In the genomic region with DNA sequence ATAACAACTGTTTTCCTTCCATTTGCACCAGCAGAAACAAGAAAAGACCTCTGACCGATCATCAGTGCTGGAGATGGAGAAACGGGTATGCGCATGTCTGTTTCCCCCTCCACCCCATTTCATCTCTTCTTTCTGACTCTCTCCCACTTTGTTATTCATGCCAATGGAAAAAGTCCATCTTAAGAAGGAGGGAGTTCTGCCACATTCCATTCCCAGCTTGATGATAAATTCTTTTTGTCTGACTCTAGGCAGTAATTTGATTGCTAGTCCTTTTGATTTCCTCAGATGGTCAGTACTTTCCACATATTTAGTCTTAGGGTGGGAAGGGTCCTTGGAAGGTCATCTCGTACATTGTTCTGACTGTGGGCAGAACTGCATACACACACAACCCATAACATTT, we compare ENCODE assay signal across 13 cellular contexts.
A peak's percentile ranks its signal among the peaks of the same experiment; 100 is the strongest.
DNase-seq lines count a peak whose midpoint lies in the region; ATAC-seq and TF ChIP-seq lines count a peak whose summit lies in the region.
"Had no signal": no experiment of that assay in that cellular context is flagged by ENCODE, and none has a peak within 500 bp of the region (broad histone marks: within the 10 kb centered on the region; RNA-seq: fewer than 3 reads in every experiment).

No MANE protein-coding gene starts in this region.

- ATAC-seq in SK-N-SH treated with all-trans-retinoic acid at 6 μM for 48 hours (peak; percentile 25), gastroesophageal sphincter (no peak), sciatic nerve (peak; percentile 21), GM18907 (IDR thresholded peaks at IDR 0.05; ENCODE audit: unreplicated experiment) (no peak)

- WGBS in gastroesophageal sphincter (ENCODE audit: low coverage in 1 of 2), 2 donors, result 32 to 35% methylated on average over 4 of the region's 4 CpGs

- intact Hi-C loops in sciatic nerve (cut with DNase I), result no loop called here

- DNase-seq in GM04503 (ENCODE audit: low read depth) (peak; percentile 65), sciatic nerve (ENCODE audit: low spot score) (no peak), mesenteric fat pad (ENCODE audit: low spot score) (no peak), caudate nucleus (lab: John Stamatoyannopoulos, UW) (no peak), KG1 (lab: John Stamatoyannopoulos, UW) (no peak)
- DNase-seq: amniotic stem cell, C1 segment of cervical spinal cord, NCI-H1092, NCI-H82, SW 1271 had no signal

- TF ChIP-seq CTCF in gastroesophageal sphincter (IDR thresholded peaks at IDR 0.05), result no peak

- H3K36me3 ChIP-seq in gastroesophageal sphincter, result peaks cover 8 to 86% of the 10 kb centered on the region in 2 donors

- TF ChIP-seq POLR2A in gastroesophageal sphincter (IDR thresholded peaks at IDR 0.05), result no peak

- H3K4me3 ChIP-seq in gastroesophageal sphincter, result no peak overlapping the region

- H3K27ac ChIP-seq in gastroesophageal sphincter (peak overlapping the region; percentile 76 to 93 (median 86)), caudate nucleus (ENCODE audit: low read depth, low read length) (no peak overlapping the region)

- H3K9me3 ChIP-seq in gastroesophageal sphincter, result no peaks in the 10 kb centered on the region

- H3K27me3 ChIP-seq in gastroesophageal sphincter, result no peaks in the 10 kb centered on the region

- no peak for TF ChIP-seq EP300 in gastroesophageal sphincter (IDR thresholded peaks at IDR 0.05)

- H3K4me1 ChIP-seq in gastroesophageal sphincter, result peaks cover 50 to 100% (median 52%) of the 10 kb centered on the region in 3 donors

TF ChIP-seq in SK-N-SH treated with all-trans-retinoic acid at 6 μM for 48 hours, 23 proteins besides CTCF, POLR2A, EP300 and RAD21:
- no peak for TF ChIP-seq GLIS3 (CRISPR knock-in tag; IDR thresholded peaks at IDR 0.05)
- no peak for TF ChIP-seq CREB5 (CRISPR knock-in tag; IDR thresholded peaks at IDR 0.05; ENCODE audit: low read depth)
- no peak; the same call in 1 of the 2 replicates for TF ChIP-seq TSHZ2 (CRISPR knock-in tag; IDR thresholded peaks at IDR 0.05)
- no peak for TF ChIP-seq RARB (CRISPR knock-in tag; IDR thresholded peaks at IDR 0.05)
- TF ChIP-seq ZFP30 (CRISPR knock-in tag; IDR thresholded peaks at IDR 0.05), result no peak
- TF ChIP-seq ZNF565 (CRISPR knock-in tag; conservative IDR thresholded peaks at IDR 0.05; ENCODE audit: low read depth), result no peak
- TF ChIP-seq PPARA (CRISPR knock-in tag; IDR thresholded peaks at IDR 0.05; ENCODE audit: borderline replicate concordance), result no peak
- TF ChIP-seq TCF4 (CRISPR knock-in tag; IDR thresholded peaks at IDR 0.05; ENCODE audit: borderline replicate concordance), result no peak
- no peak for TF ChIP-seq OSR1 (CRISPR knock-in tag; IDR thresholded peaks at IDR 0.05)
- 0 out of 2 replicates have a peak, but pooled peaks have one; percentile 57 for TF ChIP-seq TOX (CRISPR knock-in tag; IDR thresholded peaks at IDR 0.05; ENCODE audit: borderline replicate concordance)
- TF ChIP-seq ZFP3 (CRISPR knock-in tag; IDR thresholded peaks at IDR 0.05), result no peak; the same call in 1 of the 2 replicates
- no peak for TF ChIP-seq CSRNP3 (CRISPR knock-in tag; IDR thresholded peaks at IDR 0.05)
- TF ChIP-seq ZNF8 (CRISPR knock-in tag; IDR thresholded peaks at IDR 0.05), result no peak
- TF ChIP-seq ESRRG (CRISPR knock-in tag; IDR thresholded peaks at IDR 0.05), result no peak
- no peak for TF ChIP-seq POU6F1 (CRISPR knock-in tag; IDR thresholded peaks at IDR 0.05; ENCODE audit: borderline replicate concordance, low read depth)
- TF ChIP-seq ARNTL (CRISPR knock-in tag; IDR thresholded peaks at IDR 0.05; ENCODE audit: borderline replicate concordance, low read depth), result no peak
- TF ChIP-seq, protein P1, sequence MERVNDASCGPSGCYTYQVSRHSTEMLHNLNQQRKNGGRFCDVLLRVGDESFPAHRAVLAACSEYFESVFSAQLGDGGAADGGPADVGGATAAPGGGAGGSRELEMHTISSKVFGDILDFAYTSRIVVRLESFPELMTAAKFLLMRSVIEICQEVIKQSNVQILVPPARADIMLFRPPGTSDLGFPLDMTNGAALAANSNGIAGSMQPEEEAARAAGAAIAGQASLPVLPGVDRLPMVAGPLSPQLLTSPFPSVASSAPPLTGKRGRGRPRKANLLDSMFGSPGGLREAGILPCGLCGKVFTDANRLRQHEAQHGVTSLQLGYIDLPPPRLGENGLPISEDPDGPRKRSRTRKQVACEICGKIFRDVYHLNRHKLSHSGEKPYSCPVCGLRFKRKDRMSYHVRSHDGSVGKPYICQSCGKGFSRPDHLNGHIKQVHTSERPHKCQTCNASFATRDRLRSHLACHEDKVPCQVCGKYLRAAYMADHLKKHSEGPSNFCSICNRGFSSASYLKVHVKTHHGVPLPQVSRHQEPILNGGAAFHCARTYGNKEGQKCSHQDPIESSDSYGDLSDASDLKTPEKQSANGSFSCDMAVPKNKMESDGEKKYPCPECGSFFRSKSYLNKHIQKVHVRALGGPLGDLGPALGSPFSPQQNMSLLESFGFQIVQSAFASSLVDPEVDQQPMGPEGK (CRISPR knock-in tag; IDR thresholded peaks at IDR 0.05; ENCODE audit: borderline replicate concordance), result peak; percentile 66; the same call in 1 of the 2 replicates
- peak; percentile 70 for TF ChIP-seq ZC3H10 (CRISPR knock-in tag; IDR thresholded peaks at IDR 0.05)
- 0 out of 2 replicates have a peak, but pooled peaks have one; percentile 40 for TF ChIP-seq CSDC2 (CRISPR knock-in tag; IDR thresholded peaks at IDR 0.05)
- TF ChIP-seq ISL1 (CRISPR knock-in tag; IDR thresholded peaks at IDR 0.05), result peak; percentile 79
- no peak for TF ChIP-seq ZNF70 (CRISPR knock-in tag; IDR thresholded peaks at IDR 0.05)
- no peak for TF ChIP-seq BACH2 (CRISPR knock-in tag; IDR thresholded peaks at IDR 0.05; ENCODE audit: borderline replicate concordance)
- no peak for TF ChIP-seq SNAI2 (CRISPR knock-in tag; IDR thresholded peaks at IDR 0.05)
TF ChIP-seq in SK-N-SH treated with all-trans-retinoic acid at 6 μM for 48 hours: peak in this region for 5.

Comparison
In these comparisons a context has a peak if more than half of its experiments do, and no peak if none do; other contexts are left out.
1. ATAC-seq: peak in SK-N-SH treated with all-trans-retinoic acid at 6 μM for 48 hours (single experiment) and sciatic nerve (single experiment); none in gastroesophageal sphincter (single experiment) and GM18907 (single experiment).